In genomic region chr7:2037805-2038635, GRCh38 we compare ENCODE assay signal across 9 cellular contexts.
DNase-seq lines count a peak whose midpoint lies in the region; ATAC-seq, FAIRE-seq and TF ChIP-seq lines count a peak whose summit lies in the region.
"Had no signal": no experiment of that assay in that cellular context is flagged by ENCODE, and none has a peak within 500 bp of the region (broad histone marks: within the 10 kb centered on the region; RNA-seq: fewer than 3 reads in every experiment).

No MANE protein-coding gene starts in this region.

- peak; percentile 37 for DNase-seq in EL
- peak; percentile 26 for DNase-seq in OCI-M2 (lab: John Stamatoyannopoulos, UW; ENCODE audit: unreplicated experiment)
- peak; percentile 49 for DNase-seq in fibroblast of mammary gland (ENCODE audit: low read depth)
- DNase-seq in renal cortical epithelial cell (ENCODE audit: low read depth) = peak; percentile 9
- DNase-seq in NCI-H146 treated with DMSO at 0.1 percent for 48 hours (lab: John Stamatoyannopoulos, UW; ENCODE audit: unreplicated experiment) = no peak
- no peak for DNase-seq in RCC 7860 (ENCODE audit: low spot score)
- no peak for DNase-seq in COLO668 (lab: John Stamatoyannopoulos, UW; ENCODE audit: unreplicated experiment)

- FAIRE-seq in RCC 7860 (lab: Jason Lieb, UNC) = no peak
- FAIRE-seq: bronchial epithelial cell had no signal

- no peak for TF ChIP-seq CTCF in fibroblast of mammary gland (conservative IDR thresholded peaks at IDR 0.05; ENCODE audit: control insufficient read depth, insufficient read depth, low read depth, low read length)

- no peak for ATAC-seq in GM21367 (IDR thresholded peaks at IDR 0.05; ENCODE audit: unreplicated experiment)

- H3K4me3 ChIP-seq in fibroblast of mammary gland (ENCODE audit: control insufficient read depth, low read depth, low read length) = peak overlapping the region; percentile 15

Comparison
In these comparisons a context has a peak if more than half of its experiments do, and no peak if none do; other contexts are left out.
1. DNase-seq: peak in EL (single experiment), OCI-M2 (single experiment), fibroblast of mammary gland (single experiment) and renal cortical epithelial cell (single experiment); none in NCI-H146 treated with DMSO at 0.1 percent for 48 hours (single experiment), RCC 7860 (single experiment) and COLO668 (single experiment).